8 cellular contexts compared by ENCODE assay signal in the genomic region with DNA sequence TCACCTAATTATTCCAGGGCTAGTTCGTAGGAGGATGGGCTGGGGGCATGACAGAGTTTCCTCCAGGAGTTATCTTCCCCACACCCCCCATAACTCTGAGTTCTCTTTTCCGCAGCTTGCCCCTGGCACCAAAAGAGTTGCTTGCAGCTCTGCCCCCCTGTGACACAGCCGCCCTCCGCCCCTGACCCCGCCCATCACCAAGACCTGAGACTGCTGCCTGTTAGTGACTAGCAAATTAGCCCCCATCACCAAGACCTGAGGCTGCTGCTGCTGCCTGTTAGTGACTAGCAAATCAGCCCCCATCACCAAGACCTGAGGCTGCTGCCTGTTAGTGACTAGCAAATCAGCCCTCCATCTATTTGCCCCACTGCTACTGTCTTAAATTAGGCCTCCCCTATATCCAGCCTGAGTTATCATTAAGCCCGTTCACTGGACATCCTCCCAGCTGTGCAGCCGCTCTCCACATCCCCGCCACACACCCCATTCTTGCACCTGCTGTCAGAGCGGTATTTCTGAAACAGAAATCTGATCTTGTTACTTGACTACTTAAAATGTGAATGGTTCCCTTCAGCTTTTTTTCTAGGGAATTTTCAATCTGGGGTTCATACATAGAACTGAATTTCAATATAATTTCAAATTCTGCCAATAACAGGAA. TPM values are rescaled to one million over a fixed set of nuclear protein-coding genes. Genes with fewer than 3 reads are reported as not detected.
DNase-seq lines count a peak whose midpoint lies in the region; ATAC-seq, FAIRE-seq and TF ChIP-seq lines count a peak whose summit lies in the region.

No MANE protein-coding gene starts in this region.

- H3K36me3 ChIP-seq in GM06990 (ENCODE audit: control insufficient read depth, insufficient read depth, low read length) (no peaks in the 10 kb centered on the region), GM12878 (ENCODE audit: control insufficient read depth in 2 of 2, insufficient read depth in 2 of 2, low read length in 1 of 2) (no peaks in the 10 kb centered on the region), mucosa of descending colon (ENCODE audit: low read depth) (no peaks in the 10 kb centered on the region), subcutaneous abdominal adipose tissue (ENCODE audit: control insufficient read depth in 5 of 5, insufficient read depth in 5 of 5, low read length in 5 of 5) (no peaks in the 10 kb centered on the region)

- peaks cover 9% of the 10 kb centered on the region for H3K79me2 ChIP-seq in GM12878 (ENCODE audit: control insufficient read depth, insufficient read depth, low read length)

- intact Hi-C loops in GM12878 (cut with micrococcal nuclease; ENCODE audit: unreplicated experiment): no loop called here
- intact Hi-C loops in mucosa of descending colon (cut with DNase I, micrococcal nuclease): no loop called here

- CTCF ChIA-PET in GM12878 (lab: Yijun Ruan, JAX): interaction anchor here (1.0 to 3.3 kb wide), 3 partner anchors 13 to 37 kb away, joined by 3 to 27 read pairs (median 4); no protein-coding TSS in a partner anchor

- no peaks in the 10 kb centered on the region for H3K27me3 ChIP-seq in GM06990 (replicated peaks; ENCODE audit: control insufficient read depth, insufficient read depth, low read length)
- H3K27me3 ChIP-seq in GM12878 (replicated peaks in 1 of 2; ENCODE audit: control insufficient read depth in 2 of 2, insufficient read depth in 2 of 2, low read length in 1 of 2): no peaks in the 10 kb centered on the region
- H3K27me3 ChIP-seq in subcutaneous abdominal adipose tissue (ENCODE audit: control insufficient read depth in 5 of 5, insufficient read depth in 4 of 5, low read length in 5 of 5): no peaks in the 10 kb centered on the region

- SMC1A ChIA-PET in GM12878 (lab: Charles Lee; ENCODE audit: uncharacterized antibody, unreplicated experiment): interaction anchor here (1.0 to 2.9 kb wide), 3 partner anchors 12 to 20 kb away, joined by 3 to 16 read pairs (median 5); no protein-coding TSS in a partner anchor

- H3K4me2 ChIP-seq in GM12878 (ENCODE audit: control insufficient read depth, insufficient read depth): peak overlapping the region; percentile 56

- no peak for FAIRE-seq in GM12878 (lab: Jason Lieb, UNC)

- H3K9me3 ChIP-seq in GM12878 (replicated peaks; ENCODE audit: control insufficient read depth, insufficient read depth, low read length) (no peaks in the 10 kb centered on the region), mucosa of descending colon (no peaks in the 10 kb centered on the region), subcutaneous abdominal adipose tissue (ENCODE audit: control insufficient read depth in 5 of 5, low read length in 5 of 5) (no peaks in the 10 kb centered on the region)

- in situ Hi-C loops in GM12878 (cut with MboI): loop anchor here (25.0 kb wide), 1 partner anchor 441 kb away; the partner anchor contains the start of gene LEF1
- in situ Hi-C loops in G401 (cut with HindIII; ENCODE audit: low sequenced_read_pairs): no loop called here

- TF ChIP-seq EP300 in GM12878 (IDR thresholded peaks at IDR 0.05; ENCODE audit: borderline replicate concordance in 1 of 2, control insufficient read depth in 1 of 2, low read depth in 2 of 2, low read length in 2 of 2): no peak

- TF ChIP-seq RAD21 in GM12878 (IDR thresholded peaks at IDR 0.05; ENCODE audit: insufficient read depth, low read depth, low read length): no peak

- TF ChIP-seq CTCF in GM06990 (IDR thresholded peaks at IDR 0.05; ENCODE audit: insufficient read depth, low read length, poor library complexity, severe bottlenecking) (no peak), GM12878 (IDR thresholded peaks at IDR 0.05 in 2 of 3, conservative IDR thresholded peaks at IDR 0.05 in 1 of 3; ENCODE audit: control insufficient read depth in 2 of 3, extremely low read depth in 1 of 3, insufficient read depth in 1 of 3, low read depth in 3 of 3, low read length in 3 of 3) (no peak), mucosa of descending colon (IDR thresholded peaks at IDR 0.05) (no peak)

- POLR2A ChIA-PET in GM12878 (lab: Charles Lee): interaction anchor here (2.0 to 2.2 kb wide), 2 partner anchors 12 to 273 kb away, joined by 6 read pairs; no protein-coding TSS in a partner anchor

- TF ChIP-seq POLR2A in GM12878 (IDR thresholded peaks at IDR 0.05; ENCODE audit: low read depth, low read length): no peak

- peak overlapping the region; percentile 5; the same call in 1 of the 2 replicates for H3K9ac ChIP-seq in GM12878 (ENCODE audit: control insufficient read depth, insufficient read depth, low read length)
- H3K9ac ChIP-seq in subcutaneous abdominal adipose tissue (ENCODE audit: low read length in 5 of 5): no peak overlapping the region

- 30% methylated on average over 9 of the region's 9 CpGs for WGBS in GM12878 (ENCODE audit: insufficient coverage, insufficient replicate concordance, low lambda C conversion rate, missing lambda C conversion rate)

- H2AFZ ChIP-seq in GM12878 (ENCODE audit: control insufficient read depth, low read depth, low read length): peak overlapping the region; percentile 62

- H3K4me3 ChIP-seq in GM06990 (replicated peaks; ENCODE audit: low read depth, low read length) (peak overlapping the region; percentile 82), GM12878 (peak overlapping the region; percentile 86), mucosa of descending colon (no peak overlapping the region), subcutaneous abdominal adipose tissue (ENCODE audit: low read depth in 1 of 5, low read length in 5 of 5) (peak overlapping the region; percentile 79 to 95 (median 90))

- no TSS peak for BruUV-seq in GM12878 (replicated peaks; lab: Mats Ljungman, UMichigan)

- RAD21 ChIA-PET in GM12878 (lab: Charles Lee; ENCODE audit: unreplicated experiment): interaction anchor here (2.5 to 2.9 kb wide), 2 partner anchors 13 to 16 kb away, joined by 9 to 15 read pairs; no protein-coding TSS in a partner anchor

- ATAC-seq in GM12878 (no peak), mucosa of descending colon (no peak), HG03280 (IDR thresholded peaks at IDR 0.05; ENCODE audit: unreplicated experiment) (no peak)

- DNase-seq in GM06990 (ENCODE audit: extremely low read depth, insufficient read length) (peak; percentile 50), T-helper 1 cell (peak in 3 of 5 donors; percentile 27 to 31 (median 30)), GM12878 (ENCODE audit: low read depth, low spot score) (no peak), mucosa of descending colon (peak; percentile 29 to 71 (median 57)), G401 (ENCODE audit: low spot score) (no peak), globus pallidus (ENCODE audit: low spot score) (no peak)

- H3K4me1 ChIP-seq in GM12878 (ENCODE audit: control insufficient read depth, insufficient read depth, low read length) (0 out of 2 replicates have a peak, but pooled peaks cover 3% of the 10 kb centered on the region), mucosa of descending colon (ENCODE audit: low read depth) (peaks cover 7% of the 10 kb centered on the region), subcutaneous abdominal adipose tissue (ENCODE audit: control insufficient read depth in 5 of 5, insufficient read depth in 5 of 5, low read length in 5 of 5) (peaks cover 3 to 37% (median 27%) of the 10 kb centered on the region in 5 donors)

- H4K20me1 ChIP-seq in GM12878 (ENCODE audit: control insufficient read depth, insufficient read depth): no peaks in the 10 kb centered on the region

- H3K27ac ChIP-seq in GM12878 (ENCODE audit: control insufficient read depth, insufficient read depth) (no peak overlapping the region), subcutaneous abdominal adipose tissue (ENCODE audit: low read depth, low read length) (no peak overlapping the region)

TF ChIP-seq in GM12878, 131 proteins besides CTCF, POLR2A, EP300 and RAD21:
- TF ChIP-seq RELA (IDR thresholded peaks at IDR 0.05; ENCODE audit: borderline replicate concordance, partially characterized antibody): no peak
- TF ChIP-seq SIX5 (IDR thresholded peaks at IDR 0.05; ENCODE audit: low read depth, low read length, severe bottlenecking): no peak
- no peak for TF ChIP-seq ATF3 (IDR thresholded peaks at IDR 0.05; ENCODE audit: borderline replicate concordance, extremely low read depth, low read depth, low read length)
- no peak for TF ChIP-seq HCFC1 (IDR thresholded peaks at IDR 0.05; ENCODE audit: low read length)

RNA-seq across cellular contexts. Expression of gene PAPSS1, which starts 1.5 kb away (rescaled TPM):
- 44.1 and 49.5 TPM in 2 replicates for total RNA-seq in GM12878 (2013; cell fraction: nucleolus; rRNA removed)
- total RNA-seq in GM12878 (2014; rRNA removed) (22.6 and 25.9 TPM in 2 replicates), GM12878 (2014; rRNA removed; fragmentation: Illumina TruSeq; extraction: Trizol) (28.3 and 31.0 TPM in 2 replicates), GM12878 (2021) (28.0 and 30.9 TPM in 2 replicates), mucosa of descending colon (10 to 100 TPM; 20.3 to 26.8 (median 20.7) TPM)
- polyA plus RNA-seq in GM12878 (2011; ENCODE audit: low read depth): 19.6 TPM
- polyA plus RNA-seq in GM12878 (2011; rRNA removed) (73.0 and 81.8 TPM in 2 replicates), GM12878 (2014; fragmentation: Illumina TruSeq; extraction: Trizol) (30.3 and 34.5 TPM in 2 replicates), GM12878 (2014; fragmentation: Nextera tagmentation; extraction: Ambion mirVana) (10 to 100 TPM; 29.8 to 35.9 TPM), GM12878 (2014; rRNA removed) (22.8 and 27.3 TPM in 2 replicates), GM12878 (2016; fragmentation: Nextera tagmentation; extraction: Ambion mirVana) (10 to 100 TPM; 35.7 to 39.7 TPM)
- 49.0 and 51.5 TPM in 2 replicates for polyA plus RNA-seq in GM12878 (2011; cell fraction: cytosol; rRNA removed)
- polyA plus RNA-seq in GM12878 (2011; cell fraction: nucleus; rRNA removed): 38.8 and 43.8 TPM in 2 replicates
- polyA plus RNA-seq in GM12878 (2012): 28.0 and 28.5 TPM in 2 replicates
- polyA minus RNA-seq in GM12878 (2011; rRNA and poly(A)+ RNA removed): 69.0 and 112 TPM in 2 replicates
- 18.9 and 23.7 TPM in 2 replicates for polyA minus RNA-seq in GM12878 (2011; cell fraction: cytosol; rRNA and poly(A)+ RNA removed)
- polyA minus RNA-seq in GM12878 (2011; cell fraction: nucleus; rRNA and poly(A)+ RNA removed): 31.1 and 40.6 TPM in 2 replicates
- total RNA-seq in G401 (2014; rRNA removed; shearing (Covaris generic)): 13.8 and 23.8 TPM in 2 replicates

Comparison
In these comparisons a context has a peak if more than half of its experiments do, and no peak if none do; other contexts are left out.
1. DNase-seq: peak in GM06990 (single experiment), T-helper 1 cell (3 of 5) and mucosa of descending colon (3 of 3); none in GM12878 (single experiment), G401 (single experiment) and globus pallidus (single experiment).